ENCODE assay signal across 27 cellular contexts in genomic region chr1:32192220-32192948, GRCh38. TPM values are rescaled to one million over a fixed set of nuclear protein-coding genes. Genes with fewer than 3 reads are reported as not detected.
"Had no signal": no experiment of that assay in that cellular context is flagged by ENCODE, and none has a peak within 500 bp of the region (broad histone marks: within the 10 kb centered on the region; RNA-seq: fewer than 3 reads in every experiment).

No MANE protein-coding gene starts in this region.

- H3K27ac ChIP-seq: coronary artery, heart left ventricle, parathyroid adenoma, right atrium auricular region, tibial nerve, upper lobe of right lung, vagina had no signal

- H2AFZ ChIP-seq: parathyroid adenoma had no signal

- H3K9me3 ChIP-seq: heart left ventricle, right atrium auricular region, tibial nerve, upper lobe of right lung, vagina had no signal

- H3K4me3 Mint-ChIP-seq: naive thymus-derived CD4-positive, alpha-beta T cell; nephron progenitor cell; stimulated activated naive CD8-positive, alpha-beta T cell treated with anti-CD3 and anti-CD28 coated beads, Interleukin-15, Interleukin-2, amounts not matched to agents 100 ng/mL and 50 ng/mL, for 24 hours had no signal

- H3K27me3 ChIP-seq: heart left ventricle, right atrium auricular region, tibial nerve, upper lobe of right lung, vagina had no signal

- H3K9ac ChIP-seq: parathyroid adenoma had no signal

- H3K4me3 ChIP-seq: coronary artery, heart left ventricle, right atrium auricular region, tibial nerve, upper lobe of right lung, vagina had no signal

- DNase-seq: effector CD4-positive, alpha-beta T cell; heart left ventricle; hippocampal formation; left colon; naive thymus-derived CD4-positive, alpha-beta T cell; nephron progenitor cell; small intestine; stimulated activated CD4-positive, alpha-beta T cell treated with anti-CD3 and anti-CD28 coated beads, Interleukin-2, amount 100 ng/mL, for 48 hours; upper lobe of right lung had no signal

- FAIRE-seq: frontal cortex, small intestine had no signal

- H3K27me3 Mint-ChIP-seq: naive thymus-derived CD4-positive, alpha-beta T cell; stimulated activated naive CD8-positive, alpha-beta T cell treated with anti-CD3 and anti-CD28 coated beads, Interleukin-15, Interleukin-2, amounts not matched to agents 100 ng/mL and 50 ng/mL, for 24 hours had no signal

- ATAC-seq: esophagus mucosa; heart left ventricle; left colon; naive thymus-derived CD4-positive, alpha-beta T cell; upper lobe of right lung had no signal

- H3K27ac Mint-ChIP-seq: nephron progenitor cell had no signal

- H3K4me1 ChIP-seq: tibial nerve, vagina had no signal

- H3K9me3 Mint-ChIP-seq: naive thymus-derived CD4-positive, alpha-beta T cell; nephron progenitor cell; stimulated activated naive CD8-positive, alpha-beta T cell treated with anti-CD3 and anti-CD28 coated beads, Interleukin-15, Interleukin-2, amounts not matched to agents 100 ng/mL and 50 ng/mL, for 24 hours had no signal

- H3K79me2 ChIP-seq: parathyroid adenoma had no signal

RNA-seq across cellular contexts. Expression of gene IQCC, which starts 13.1 kb away (rescaled TPM):
- total RNA-seq: vagina had no signal

RNA-seq across cellular contexts. Expression of gene DCDC2B, which starts 16.5 kb away (rescaled TPM):
- total RNA-seq: dermis microvascular lymphatic vessel endothelial cell; esophagus mucosa; fibroblast of lung; frontal cortex; glomerular endothelial cell; heart left ventricle; kidney epithelial cell; left colon; liver; lung microvascular endothelial cell; mesenteric fat pad; mononuclear cell; naive thymus-derived CD4-positive, alpha-beta T cell; omental fat pad; right atrium auricular region; temporal lobe; tibial nerve; upper lobe of right lung; vagina had no signal
- polyA plus RNA-seq: fibroblast of lung, heart left ventricle, small intestine had no signal
